In genomic region chr14:74841230-74842207, GRCh38 we compare ENCODE assay signal across 9 cellular contexts. TPM values are rescaled to one million over a fixed set of nuclear protein-coding genes. Genes with fewer than 3 reads are reported as not detected.
DNase-seq lines count a peak whose midpoint lies in the region; ATAC-seq and TF ChIP-seq lines count a peak whose summit lies in the region.
"Had no signal": no experiment of that assay in that cellular context is flagged by ENCODE, and none has a peak within 500 bp of the region (broad histone marks: within the 10 kb centered on the region; RNA-seq: fewer than 3 reads in every experiment).

No MANE protein-coding gene starts in this region.

- ATAC-seq in GM18909 (IDR thresholded peaks at IDR 0.05; ENCODE audit: poor library complexity, unreplicated experiment) (peak; percentile 71), HG02759 (IDR thresholded peaks at IDR 0.05; ENCODE audit: unreplicated experiment) (peak; percentile 79)
- ATAC-seq in naive thymus-derived CD8-positive, alpha-beta T cell = peak; percentile 55 to 58

- peaks cover 0 to 11% (median 2%) of the 10 kb centered on the region in 3 donors for H3K36me3 Mint-ChIP-seq in naive thymus-derived CD8-positive, alpha-beta T cell
- H3K36me3 Mint-ChIP-seq in chondrocyte (ENCODE audit: low read depth) = peaks cover 5% of the 10 kb centered on the region

- DNase-seq in NOMO-1 (lab: John Stamatoyannopoulos, UW; ENCODE audit: unreplicated experiment in 2 of 2) (peak; percentile 63 to 82), HT-29 (ENCODE audit: low spot score) (no peak), chondrocyte (ENCODE audit: low spot score) (no peak), C1 segment of cervical spinal cord (lab: John Stamatoyannopoulos, UW) (no peak), RKO (ENCODE audit: low spot score) (no peak)
- DNase-seq in naive thymus-derived CD8-positive, alpha-beta T cell = peak in 1 of 10 donors; percentile 18
- DNase-seq: right lobe of liver had no signal

- no peaks in the 10 kb centered on the region for H3K27me3 Mint-ChIP-seq in naive thymus-derived CD8-positive, alpha-beta T cell
- no peaks in the 10 kb centered on the region for H3K27me3 Mint-ChIP-seq in chondrocyte (ENCODE audit: low read depth)

- no peaks in the 10 kb centered on the region for H3K9me3 Mint-ChIP-seq in naive thymus-derived CD8-positive, alpha-beta T cell
- no peaks in the 10 kb centered on the region for H3K9me3 Mint-ChIP-seq in chondrocyte (ENCODE audit: low read depth)

- no peak for TF ChIP-seq CTCF in chondrocyte (IDR thresholded peaks at IDR 0.05)

- POLR2A ChIA-PET in naive thymus-derived CD8-positive, alpha-beta T cell (lab: Charles Lee) = interaction anchor here (1.0 to 1.5 kb wide), 3 partner anchors 12 to 38 kb away, joined by 3 read pairs; no protein-coding TSS in a partner anchor

- peak overlapping the region; percentile 67 to 99 (median 90) for H3K27ac Mint-ChIP-seq in naive thymus-derived CD8-positive, alpha-beta T cell
- no peak overlapping the region for H3K27ac Mint-ChIP-seq in chondrocyte (ENCODE audit: unreplicated experiment)

- H3K4me3 Mint-ChIP-seq in naive thymus-derived CD8-positive, alpha-beta T cell = peak overlapping the region in 9 of 10 donors; percentile 19 to 62 (median 37)
- H3K4me3 Mint-ChIP-seq in chondrocyte (ENCODE audit: unreplicated experiment) = no peak overlapping the region

- peaks cover 19 to 66% (median 65%) of the 10 kb centered on the region in 4 donors for H3K4me1 Mint-ChIP-seq in naive thymus-derived CD8-positive, alpha-beta T cell
- H3K4me1 Mint-ChIP-seq in chondrocyte (ENCODE audit: low read depth) = peaks cover 33% of the 10 kb centered on the region

RNA-seq across cellular contexts. Expression of gene PROX2, which starts 34.4 kb away (rescaled TPM):
- total RNA-seq in naive thymus-derived CD8-positive, alpha-beta T cell = under 1 TPM; 0.52 to 0.75 TPM
- polyA plus RNA-seq in naive thymus-derived CD8-positive, alpha-beta T cell = under 1 TPM; 0.12 to 0.50 (median 0.22) TPM
- total RNA-seq in HT-29 (2014; rRNA removed; shearing (Covaris generic)) = not detected in 2 replicates
- total RNA-seq in chondrocyte = not detected in 3 replicates
- total RNA-seq: right lobe of liver had no signal

RNA-seq across cellular contexts. Expression of gene DLST, which starts 40.2 kb away (rescaled TPM):
- total RNA-seq in naive thymus-derived CD8-positive, alpha-beta T cell = 100 to 1,000 TPM; 118 to 120 TPM
- 1 to 10 TPM; 8.8 to 9.3 (median 8.9) TPM for polyA plus RNA-seq in naive thymus-derived CD8-positive, alpha-beta T cell
- total RNA-seq in HT-29 (2014; rRNA removed; shearing (Covaris generic)) = 31.9 and 35.2 TPM in 2 replicates
- 70.4 to 78.0 TPM (median 74.5 TPM) in 3 replicates for total RNA-seq in chondrocyte

Comparison
In these comparisons a context has a peak if more than half of its experiments do, and no peak if none do; other contexts are left out.
1. DNase-seq: peak in NOMO-1 (2 of 2); none in HT-29 (single experiment), chondrocyte (single experiment), C1 segment of cervical spinal cord (0 of 14) and RKO (single experiment).
2. Peak in every context shown above with its lines, with median percentiles within 50 percentile points of each other: ATAC-seq.